ENCODE assay signal across 13 cellular contexts in genomic region chr22:46061431-46062231, GRCh38.
DNase-seq lines count a peak whose midpoint lies in the region; ATAC-seq, FAIRE-seq and TF ChIP-seq lines count a peak whose summit lies in the region.
"Had no signal": no experiment of that assay in that cellular context is flagged by ENCODE, and none has a peak within 500 bp of the region (broad histone marks: within the 10 kb centered on the region; RNA-seq: fewer than 3 reads in every experiment).

No MANE protein-coding gene starts in this region.

- no peaks in the 10 kb centered on the region for H3K36me3 Mint-ChIP-seq in H9 (ENCODE audit: insufficient read depth in 1 of 3, low read depth in 3 of 3)

- no peak overlapping the region for H3K27ac Mint-ChIP-seq in H9

- H2AK5ac ChIP-seq in H9 (ENCODE audit: insufficient read length, low read length) = no peak overlapping the region

- ATAC-seq in GM21619 (IDR thresholded peaks at IDR 0.05; ENCODE audit: unreplicated experiment) (no peak), HG02973 (IDR thresholded peaks at IDR 0.05; ENCODE audit: unreplicated experiment) (no peak)

- H3K79me2 ChIP-seq in H9 (ENCODE audit: insufficient read depth, low read length) = no peaks in the 10 kb centered on the region
- H3K79me2 ChIP-seq in keratinocyte (ENCODE audit: control insufficient read depth, insufficient read depth, low read length) = peaks cover 98% of the 10 kb centered on the region

- H3K27me3 Mint-ChIP-seq in H9 (ENCODE audit: low read depth) = peaks cover 12% of the 10 kb centered on the region

- no peak overlapping the region for H3T11ph ChIP-seq in H9 (ENCODE audit: low read length)

- H4K5ac ChIP-seq in H9 (ENCODE audit: insufficient read length, low read depth, low read length) = no peak overlapping the region

- H4K8ac ChIP-seq in H9 (replicated peaks; ENCODE audit: insufficient read length, low read depth, low read length) = no peak overlapping the region

- no peaks in the 10 kb centered on the region for H3K9me3 ChIP-seq in H9 (ENCODE audit: control insufficient read depth, low read depth, low read length)
- no peaks in the 10 kb centered on the region for H3K9me3 ChIP-seq in keratinocyte (ENCODE audit: control insufficient read depth, low read depth, low read length)
- no peaks in the 10 kb centered on the region for H3K9me3 ChIP-seq in skeletal muscle satellite cell (replicated peaks; ENCODE audit: low read length)
- H3K9me3 ChIP-seq: BLaER1 had no signal

- H3K23ac ChIP-seq in H9 (ENCODE audit: insufficient read length, low read depth, low read length) = no peak overlapping the region

- H2BK15ac ChIP-seq in H9 (ENCODE audit: low read depth, low read length) = no peak overlapping the region

- no peaks in the 10 kb centered on the region for H3K23me2 ChIP-seq in H9 (ENCODE audit: insufficient read length, low read depth, low read length, poor library complexity, severe bottlenecking)

- FAIRE-seq in keratinocyte (lab: Jason Lieb, UNC) = no peak
- FAIRE-seq: GM19239 had no signal

- H3K27ac ChIP-seq in H9 (ENCODE audit: insufficient read length, low read depth, low read length) (no peak overlapping the region), cingulate gyrus (ENCODE audit: low read depth, low read length) (peak overlapping the region; percentile 100), keratinocyte (ENCODE audit: control insufficient read depth, insufficient read depth, low read length) (no peak overlapping the region)
- H3K27ac ChIP-seq: BLaER1 had no signal

- H3K27me3 ChIP-seq in H9 (ENCODE audit: insufficient read depth, low read length) (no peaks in the 10 kb centered on the region), keratinocyte (ENCODE audit: control insufficient read depth, extremely low read depth, insufficient read depth, low read length) (no peaks in the 10 kb centered on the region), skeletal muscle satellite cell (ENCODE audit: control insufficient read depth, insufficient read depth, low read length) (no peaks in the 10 kb centered on the region)

- H3K9ac ChIP-seq in H9 (ENCODE audit: extremely low read depth, insufficient read length, low read length) (no peak overlapping the region), keratinocyte (ENCODE audit: control insufficient read depth, extremely low read depth, insufficient read depth, low read length) (peak overlapping the region; percentile 95), skeletal muscle satellite cell (ENCODE audit: low read depth, low read length) (peak overlapping the region; percentile 95)
- H3K9ac ChIP-seq: BLaER1 had no signal

- no peak overlapping the region for H2BK20ac ChIP-seq in H9 (ENCODE audit: low read depth, low read length, poor library complexity, severe bottlenecking)

- H2BK12ac ChIP-seq in H9 (ENCODE audit: insufficient read length, low read depth, low read length) = no peak overlapping the region

- H3K4ac ChIP-seq in H9 (ENCODE audit: low read depth, low read length) = no peak overlapping the region

- H4K91ac ChIP-seq in H9 (ENCODE audit: insufficient read length, low read depth, low read length) = no peak overlapping the region

- no peak overlapping the region for H3K56ac ChIP-seq in H9 (ENCODE audit: insufficient read length, low read depth, low read length)

- DNase-seq in H9 (peak; percentile 69), keratinocyte (ENCODE audit: low read depth, low spot score) (no peak), GM20000 (ENCODE audit: low spot score) (no peak), NK-92 (lab: John Stamatoyannopoulos, UW; ENCODE audit: unreplicated experiment) (no peak)
- DNase-seq: activated gamma-delta T cell; effector memory CD4-positive, alpha-beta T cell; NCI-H146 had no signal

- H3K4me3 ChIP-seq in keratinocyte (ENCODE audit: control insufficient read depth in 2 of 3, extremely low read depth in 1 of 3, insufficient read depth in 2 of 3, low read depth in 1 of 3, low read length in 3 of 3) = no peak overlapping the region
- H3K4me3 ChIP-seq in skeletal muscle satellite cell (ENCODE audit: low read length) = peak overlapping the region; percentile 68
- H3K4me3 ChIP-seq: BLaER1 had no signal

- H2AFZ ChIP-seq in H9 (ENCODE audit: low read length) (no peak overlapping the region), keratinocyte (ENCODE audit: control insufficient read depth, low read length) (no peak overlapping the region)

- H3K36me3 ChIP-seq in keratinocyte (ENCODE audit: control insufficient read depth in 2 of 2, extremely low read depth in 1 of 2, insufficient read depth in 2 of 2, low read length in 2 of 2) (peaks cover 3 to 6% of the 10 kb centered on the region in 2 experiments), skeletal muscle satellite cell (ENCODE audit: insufficient read depth, low read length) (peaks cover 8% of the 10 kb centered on the region)

- H3K4me3 Mint-ChIP-seq in H9 = no peak overlapping the region

- TF ChIP-seq CTCF in H9 (conservative IDR thresholded peaks at IDR 0.05) (0 out of 3 replicates have a peak, but pooled peaks have one; percentile 9), keratinocyte (optimal IDR thresholded peaks at IDR 0.05 in 1 of 3, IDR thresholded peaks at IDR 0.05 in 1 of 3, conservative IDR thresholded peaks at IDR 0.05 in 1 of 3; ENCODE audit: extremely low read depth in 1 of 3, insufficient read depth in 2 of 3, low read length in 3 of 3) (no peak), GM20000 (IDR thresholded peaks at IDR 0.05; ENCODE audit: extremely low read depth, missing control alignments) (no peak)

- no peaks in the 10 kb centered on the region for H3K9me3 Mint-ChIP-seq in H9

- H3K18ac ChIP-seq in H9 (ENCODE audit: insufficient read length, low read depth, low read length) = no peak overlapping the region

- no peak overlapping the region for H3K4me2 ChIP-seq in H9 (ENCODE audit: insufficient read depth, insufficient read length, low read length)
- H3K4me2 ChIP-seq in keratinocyte (ENCODE audit: control insufficient read depth, extremely low read depth, insufficient read depth, low read depth, low read length) = no peak overlapping the region
- peak overlapping the region; percentile 86 for H3K4me2 ChIP-seq in skeletal muscle satellite cell (ENCODE audit: low read length)
- H3K4me2 ChIP-seq: BLaER1 had no signal

- WGBS in H9 (ENCODE audit: extremely low coverage, insufficient read length, low lambda C conversion rate) = no CpG with 5 or more reads among the region's 87 CpGs

- H3K14ac ChIP-seq in H9 (ENCODE audit: insufficient read depth, low read length) = no peak overlapping the region; the same call in 1 of the 2 replicates

- H3K4me1 Mint-ChIP-seq in H9 = no peaks in the 10 kb centered on the region

- peaks cover 2% of the 10 kb centered on the region for H3K9me1 ChIP-seq in keratinocyte (ENCODE audit: control insufficient read depth, extremely low read depth, insufficient read depth, low read length)

- dilution Hi-C loops in keratinocyte (cut with MboI; ENCODE audit: extremely low pct_ligation_motif_present, low sequenced_read_pairs) = no loop called here

- no peaks in the 10 kb centered on the region for H3K4me1 ChIP-seq in H9 (ENCODE audit: insufficient read depth, low read length)
- peaks cover 51% of the 10 kb centered on the region for H3K4me1 ChIP-seq in keratinocyte (ENCODE audit: control insufficient read depth, extremely low read depth, insufficient read depth, low read length)
- peaks cover 81% of the 10 kb centered on the region for H3K4me1 ChIP-seq in skeletal muscle satellite cell (ENCODE audit: control insufficient read depth, insufficient read depth, low read length)

- H3K79me1 ChIP-seq in H9 (ENCODE audit: insufficient read depth, low read depth, low read length, poor library complexity, severe bottlenecking) = no peaks in the 10 kb centered on the region

- H2BK120ac ChIP-seq in H9 (ENCODE audit: low read depth, low read length, poor library complexity, severe bottlenecking) = no peak overlapping the region

- H4K20me1 ChIP-seq in H9 (ENCODE audit: control insufficient read depth, insufficient read depth, insufficient read length) = no peaks in the 10 kb centered on the region
- H4K20me1 ChIP-seq in keratinocyte (ENCODE audit: control insufficient read depth, extremely low read depth, insufficient read depth, low read length) = no peaks in the 10 kb centered on the region

- no peak overlapping the region for H2BK5ac ChIP-seq in H9 (ENCODE audit: insufficient read length, low read length)
